In the genomic region with DNA sequence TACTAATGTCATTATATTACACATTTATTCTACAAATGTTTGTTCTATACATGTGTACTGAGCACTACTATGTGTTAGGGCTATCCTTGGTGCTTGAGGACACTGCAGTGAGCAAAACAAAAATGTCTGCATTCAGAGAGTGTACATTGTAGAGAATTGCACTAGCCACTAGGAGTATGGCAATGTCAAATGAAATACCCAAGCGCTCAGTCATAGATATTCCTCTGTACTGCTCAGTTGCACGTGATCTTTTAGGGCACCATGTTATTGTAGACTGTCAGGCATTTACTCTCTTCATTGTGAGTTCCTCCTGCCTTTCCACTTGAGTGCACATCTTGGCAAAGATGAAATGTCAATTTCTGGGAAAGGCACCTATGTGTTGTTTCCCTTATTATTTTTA, we compare ENCODE assay signal across 24 cellular contexts. TPM values are rescaled to one million over a fixed set of nuclear protein-coding genes. Genes with fewer than 3 reads are reported as not detected.
DNase-seq lines count a peak whose midpoint lies in the region; ATAC-seq, FAIRE-seq and TF ChIP-seq lines count a peak whose summit lies in the region.
"Had no signal": no experiment of that assay in that cellular context is flagged by ENCODE, and none has a peak within 500 bp of the region (broad histone marks: within the 10 kb centered on the region; RNA-seq: fewer than 3 reads in every experiment).

No MANE protein-coding gene starts in this region.

- no peaks in the 10 kb centered on the region for H3K27me3 Mint-ChIP-seq in brain
- no peaks in the 10 kb centered on the region for H3K27me3 Mint-ChIP-seq in neural crest cell (ENCODE audit: low read depth)
- no peaks in the 10 kb centered on the region for H3K27me3 Mint-ChIP-seq in nephron progenitor cell (ENCODE audit: low read depth, poor library complexity)
- H3K27me3 Mint-ChIP-seq: T-helper 17 cell had no signal

- TF ChIP-seq CTCF in brain (conservative IDR thresholded peaks at IDR 0.05): no peak
- TF ChIP-seq CTCF in neural crest cell (conservative IDR thresholded peaks at IDR 0.05): no peak
- TF ChIP-seq CTCF in breast epithelium (IDR thresholded peaks at IDR 0.05): no peak
- no peak for TF ChIP-seq CTCF in nephron progenitor cell (IDR thresholded peaks at IDR 0.05)

- H3K27me3 ChIP-seq in breast epithelium: no peaks in the 10 kb centered on the region
- H3K27me3 ChIP-seq: cardiac muscle cell, dorsolateral prefrontal cortex, pancreas, SJSA1, suprapubic skin had no signal

- H3K9me3 Mint-ChIP-seq in brain (peaks cover 0 to 3% (median 0%) of the 10 kb centered on the region in 5 experiments), neural crest cell (no peaks in the 10 kb centered on the region), nephron progenitor cell (no peaks in the 10 kb centered on the region)

- intact Hi-C loops in breast epithelium (cut with DNase I; ENCODE audit: low total_unique reads): no loop called here

- peak overlapping the region in 1 of 5 experiments; percentile 7 for H3K4me3 Mint-ChIP-seq in brain
- H3K4me3 Mint-ChIP-seq in neural crest cell: peak overlapping the region; percentile 68
- no peak overlapping the region for H3K4me3 Mint-ChIP-seq in nephron progenitor cell
- H3K4me3 Mint-ChIP-seq: T-helper 17 cell had no signal

- peaks cover 64% of the 10 kb centered on the region for H3K4me1 Mint-ChIP-seq in brain
- H3K4me1 Mint-ChIP-seq in neural crest cell: peaks cover 64% of the 10 kb centered on the region
- peaks cover 34% of the 10 kb centered on the region for H3K4me1 Mint-ChIP-seq in nephron progenitor cell

- no peak overlapping the region for H3K4me3 ChIP-seq in breast epithelium
- H3K4me3 ChIP-seq: cardiac muscle cell, dorsolateral prefrontal cortex, pancreas, SJSA1, suprapubic skin had no signal

- H3K36me3 Mint-ChIP-seq in brain (peaks cover 5% of the 10 kb centered on the region), neural crest cell (ENCODE audit: low read depth) (peaks cover 2% of the 10 kb centered on the region), nephron progenitor cell (ENCODE audit: low read depth) (peaks cover 63% of the 10 kb centered on the region)

- H3K27ac ChIP-seq in breast epithelium: no peak overlapping the region
- H3K27ac ChIP-seq: C4-2B, cardiac muscle cell, dorsolateral prefrontal cortex, epithelial cell of prostate, pancreas, SJSA1, suprapubic skin, WERI-Rb-1 had no signal

- TF ChIP-seq POLR2A in breast epithelium (IDR thresholded peaks at IDR 0.05): no peak

- ATAC-seq in GM19397 (IDR thresholded peaks at IDR 0.05; ENCODE audit: unreplicated experiment): no peak
- ATAC-seq: pancreas, sciatic nerve, T-helper 17 cell had no signal

- in situ Hi-C loops in Caki2 (cut with HindIII; ENCODE audit: low pct_unique_long_range_greater_than_20kb, low sequenced_read_pairs): no loop called here

- H3K4me1 ChIP-seq in breast epithelium: no peaks in the 10 kb centered on the region
- H3K4me1 ChIP-seq: SJSA1 had no signal

- H3K9me3 ChIP-seq in breast epithelium: no peaks in the 10 kb centered on the region
- H3K9me3 ChIP-seq: pancreas, SJSA1, suprapubic skin had no signal

- no peaks in the 10 kb centered on the region for H3K36me3 ChIP-seq in breast epithelium
- H3K36me3 ChIP-seq: cardiac muscle cell, pancreas, suprapubic skin, WERI-Rb-1 had no signal

- peak overlapping the region in 3 of 5 experiments; percentile 36 to 48 (median 45) for H3K27ac Mint-ChIP-seq in brain
- peak overlapping the region; percentile 15 for H3K27ac Mint-ChIP-seq in neural crest cell (ENCODE audit: unreplicated experiment)
- H3K27ac Mint-ChIP-seq in nephron progenitor cell: no peak overlapping the region
- H3K27ac Mint-ChIP-seq: T-helper 17 cell had no signal

- DNase-seq in Caki2 (ENCODE audit: low read depth) (peak; percentile 43), NCI-H2029 treated with DMSO at 0.1 percent for 48 hours (lab: John Stamatoyannopoulos, UW) (peak; percentile 34), neural crest cell (ENCODE audit: low read depth, low spot score) (no peak), breast epithelium (ENCODE audit: low spot score in 2 of 2) (no peak), nephron progenitor cell (no peak), frontal cortex (ENCODE audit: low spot score in 2 of 2) (no peak)
- DNase-seq: activated CD8-positive, alpha-beta memory T cell treated with anti-CD3 and anti-CD28 coated beads, Interleukin-2, amount 50 U/mL, for 48 hours; activated effector memory CD4-positive, alpha-beta T cell treated with anti-CD3 and anti-CD28 coated beads, Interleukin-2, amount 50 U/mL, for 16 hours; dorsolateral prefrontal cortex; foreskin fibroblast; GDM1; KG1; NCI-H526; pancreas; T-helper 17 cell; WERI-Rb-1 had no signal

- FAIRE-seq in frontal cortex (lab: Jason Lieb, UNC): no peak
- FAIRE-seq: pancreas had no signal

RNA-seq across cellular contexts. Expression of gene FNDC3B, which starts 36.8 kb away (rescaled TPM):
- 70.0 and 77.7 TPM in 2 replicates for total RNA-seq in Caki2 (2014; rRNA removed; shearing (Covaris generic); ENCODE audit: low replicate concordance)
- polyA plus RNA-seq in brain (ENCODE audit: insufficient read depth, low read depth, low replicate concordance): 2.7 TPM
- 38.2 and 41.5 TPM in 2 replicates for total RNA-seq in neural crest cell
- total RNA-seq in breast epithelium: 100 to 1,000 TPM; 131 to 172 (median 149) TPM
- total RNA-seq in frontal cortex: 14.7 TPM

Comparison
In these comparisons a context has a peak if more than half of its experiments do, and no peak if none do; other contexts are left out.
1. DNase-seq: peak in Caki2 (single experiment) and NCI-H2029 treated with DMSO at 0.1 percent for 48 hours (single experiment); none in neural crest cell (single experiment), breast epithelium (0 of 2), nephron progenitor cell (single experiment) and frontal cortex (0 of 2).